21 cellular contexts compared by ENCODE assay signal in genomic region chr20:34915131-34915530, GRCh38. TPM values are rescaled to one million over a fixed set of nuclear protein-coding genes. Genes with fewer than 3 reads are reported as not detected.
"Had no signal": no experiment of that assay in that cellular context is flagged by ENCODE, and none has a peak within 500 bp of the region (broad histone marks: within the 10 kb centered on the region; RNA-seq: fewer than 3 reads in every experiment).

No MANE protein-coding gene starts in this region.

- H3K9me3 Mint-ChIP-seq: activated naive CD8-positive, alpha-beta T cell treated with anti-CD3 and anti-CD28 coated beads for 36 hours; effector memory CD8-positive, alpha-beta T cell; natural killer cell; WTC11 had no signal

- H3K4me3 ChIP-seq: body of pancreas, mucosa of descending colon, smooth muscle cell had no signal

- H3K4me3 Mint-ChIP-seq: activated CD8-positive, alpha-beta T cell treated with anti-CD3 and anti-CD28 coated beads, Interleukin-2, amount 10 ng/mL, durations not matched to agents 7 days and 5 days; activated naive CD8-positive, alpha-beta T cell treated with anti-CD3 and anti-CD28 coated beads for 36 hours; activated T-cell treated with anti-CD3 and anti-CD28 coated beads, Interleukin-2, amount 50 U/mL, for 72 hours; effector memory CD8-positive, alpha-beta T cell; memory B cell; natural killer cell; WTC11 had no signal

- H3K27me3 Mint-ChIP-seq: activated naive CD8-positive, alpha-beta T cell treated with anti-CD3 and anti-CD28 coated beads for 36 hours; effector memory CD8-positive, alpha-beta T cell; memory B cell had no signal

- DNase-seq: activated CD4-positive, alpha-beta T cell treated with anti-CD3 and anti-CD28 coated beads for 4 hours; activated CD8-positive, alpha-beta memory T cell treated with anti-CD3 and anti-CD28 coated beads, Interleukin-2, amount 50 U/mL, for 48 hours; activated CD8-positive, alpha-beta T cell treated with anti-CD3 and anti-CD28 coated beads, Interleukin-2, amount 10 ng/mL, durations not matched to agents 7 days and 5 days; activated naive CD8-positive, alpha-beta T cell treated with anti-CD3 and anti-CD28 coated beads for 36 hours; activated T-cell treated with anti-CD3 and anti-CD28 coated beads, Interleukin-2, amount 50 U/mL, for 72 hours; amygdala; body of pancreas; central memory CD4-positive, alpha-beta T cell; effector memory CD8-positive, alpha-beta T cell; foreskin melanocyte; left colon; natural killer cell; retina; T-helper 1 cell had no signal

- H3K36me3 Mint-ChIP-seq: natural killer cell had no signal

- H3K4me1 Mint-ChIP-seq: memory B cell, WTC11 had no signal

- H3K27me3 ChIP-seq: body of pancreas, neutrophil had no signal

- ATAC-seq: activated CD8-positive, alpha-beta T cell treated with anti-CD3 and anti-CD28 coated beads, Interleukin-2, amount 10 ng/mL, durations not matched to agents 7 days and 5 days; activated T-cell treated with anti-CD3 and anti-CD28 coated beads, Interleukin-2, amount 50 U/mL, for 72 hours; body of pancreas; effector memory CD8-positive, alpha-beta T cell; natural killer cell; WTC11 had no signal

- H3K9me3 ChIP-seq: body of pancreas, mucosa of descending colon, neutrophil had no signal

- H3K4me1 ChIP-seq: parathyroid adenoma had no signal

- H3K27ac Mint-ChIP-seq: activated CD8-positive, alpha-beta T cell treated with anti-CD3 and anti-CD28 coated beads, Interleukin-2, amount 10 ng/mL, durations not matched to agents 7 days and 5 days; activated naive CD8-positive, alpha-beta T cell treated with anti-CD3 and anti-CD28 coated beads for 36 hours; activated T-cell treated with anti-CD3 and anti-CD28 coated beads, Interleukin-2, amount 50 U/mL, for 72 hours; memory B cell; natural killer cell; WTC11 had no signal

- H3K27ac ChIP-seq: body of pancreas, epithelial cell of prostate, neutrophil, parathyroid adenoma had no signal

RNA-seq across cellular contexts. Expression of gene MYH7B, which starts 40.5 kb away (rescaled TPM):
- total RNA-seq: smooth muscle cell had no signal
